Comparison of ENCODE assay signal across 23 cellular contexts in genomic region chr3:157112536-157112935, GRCh38.
"Had no signal": no experiment of that assay in that cellular context is flagged by ENCODE, and none has a peak within 500 bp of the region (broad histone marks: within the 10 kb centered on the region; RNA-seq: fewer than 3 reads in every experiment).

No MANE protein-coding gene starts in this region.

- DNase-seq: activated B cell treated with CpG ODN at 0.5 μM for 24 hours; activated CD4-positive, alpha-beta memory T cell treated with anti-CD3 and anti-CD28 coated beads for 36 hours; activated CD4-positive, alpha-beta T cell treated with anti-CD3 and anti-CD28 coated beads for 4 hours; activated naive CD4-positive, alpha-beta T cell; activated naive CD8-positive, alpha-beta T cell treated with anti-CD3 and anti-CD28 coated beads, Interleukin-2, amount 10 ng/mL, durations not matched to agents 7 days and 5 days; activated T-cell treated with anti-CD3 and anti-CD28 coated beads, Interleukin-2, amount 50 U/mL, for 1 hour; anterior cingulate cortex; effector memory CD8-positive, alpha-beta T cell; esophagus squamous epithelium; foreskin fibroblast; hypothalamus; islet precursor cell; naive thymus-derived CD4-positive, alpha-beta T cell; stimulated activated CD4-positive, alpha-beta T cell treated with anti-CD3 and anti-CD28 coated beads, Interleukin-2, amount 100 ng/mL, for 24 hours; T-cell; T-helper 9 cell; uterus had no signal

- H3K9me3 ChIP-seq: esophagus squamous epithelium, tibial nerve, uterus had no signal

- H3K9me3 Mint-ChIP-seq: activated B cell treated with CpG ODN at 0.5 μM for 24 hours; activated CD4-positive, alpha-beta memory T cell treated with anti-CD3 and anti-CD28 coated beads for 36 hours; activated naive CD8-positive, alpha-beta T cell treated with anti-CD3 and anti-CD28 coated beads, Interleukin-2, amount 10 ng/mL, durations not matched to agents 7 days and 5 days; activated T-helper 17 cell treated with anti-CD3 and anti-CD28 coated beads, Interleukin-2, amount 50 U/mL, for 72 hours; dendritic cell treated with granulocyte-macrophage colony-stimulating factor and Interleukin-4, amounts not matched to agents 40 ng/mL and 50 ng/mL, for 4 days; effector memory CD8-positive, alpha-beta T cell; memory B cell; naive thymus-derived CD4-positive, alpha-beta T cell; stimulated activated naive CD8-positive, alpha-beta T cell treated with anti-CD3 and anti-CD28 coated beads, Interleukin-15, Interleukin-2, amounts not matched to agents 100 ng/mL and 50 ng/mL, for 24 hours; T-cell had no signal

- H3K27me3 ChIP-seq: tibial nerve, uterus had no signal

- H3K36me3 Mint-ChIP-seq: activated CD4-positive, alpha-beta memory T cell treated with anti-CD3 and anti-CD28 coated beads for 36 hours; activated naive CD8-positive, alpha-beta T cell treated with anti-CD3 and anti-CD28 coated beads, Interleukin-2, amount 10 ng/mL, durations not matched to agents 7 days and 5 days; memory B cell; naive thymus-derived CD4-positive, alpha-beta T cell; T-cell had no signal

- H3K36me3 ChIP-seq: esophagus squamous epithelium, tibial nerve, uterus had no signal

- H3K27me3 Mint-ChIP-seq: activated B cell treated with CpG ODN at 0.5 μM for 24 hours; activated T-helper 17 cell treated with anti-CD3 and anti-CD28 coated beads, Interleukin-2, amount 50 U/mL, for 72 hours; effector memory CD8-positive, alpha-beta T cell; naive thymus-derived CD4-positive, alpha-beta T cell; T-cell had no signal

- ATAC-seq: activated T-helper 17 cell treated with anti-CD3 and anti-CD28 coated beads, Interleukin-2, amount 50 U/mL, for 72 hours; effector memory CD8-positive, alpha-beta T cell; naive thymus-derived CD4-positive, alpha-beta T cell; SK-N-SH treated with all-trans-retinoic acid at 6 μM for 48 hours; T-cell had no signal

- H3K27ac ChIP-seq: esophagus squamous epithelium, uterus had no signal

- H3K4me1 Mint-ChIP-seq: activated T-helper 17 cell treated with anti-CD3 and anti-CD28 coated beads, Interleukin-2, amount 50 U/mL, for 72 hours; memory B cell had no signal

- H3K27ac Mint-ChIP-seq: activated B cell treated with CpG ODN at 0.5 μM for 24 hours; activated CD4-positive, alpha-beta memory T cell treated with anti-CD3 and anti-CD28 coated beads for 36 hours; activated naive CD8-positive, alpha-beta T cell treated with anti-CD3 and anti-CD28 coated beads, Interleukin-2, amount 10 ng/mL, durations not matched to agents 7 days and 5 days; activated T-helper 17 cell treated with anti-CD3 and anti-CD28 coated beads, Interleukin-2, amount 50 U/mL, for 72 hours; dendritic cell treated with granulocyte-macrophage colony-stimulating factor and Interleukin-4, amounts not matched to agents 40 ng/mL and 50 ng/mL, for 4 days; effector memory CD8-positive, alpha-beta T cell; memory B cell; naive thymus-derived CD4-positive, alpha-beta T cell; stimulated activated naive CD8-positive, alpha-beta T cell treated with anti-CD3 and anti-CD28 coated beads, Interleukin-15, Interleukin-2, amounts not matched to agents 100 ng/mL and 50 ng/mL, for 24 hours; T-cell had no signal

- H3K4me3 ChIP-seq: esophagus squamous epithelium, tibial nerve, uterus had no signal

- H3K4me3 Mint-ChIP-seq: activated B cell treated with CpG ODN at 0.5 μM for 24 hours; activated CD4-positive, alpha-beta memory T cell treated with anti-CD3 and anti-CD28 coated beads for 36 hours; activated naive CD8-positive, alpha-beta T cell treated with anti-CD3 and anti-CD28 coated beads, Interleukin-2, amount 10 ng/mL, durations not matched to agents 7 days and 5 days; activated T-helper 17 cell treated with anti-CD3 and anti-CD28 coated beads, Interleukin-2, amount 50 U/mL, for 72 hours; dendritic cell treated with granulocyte-macrophage colony-stimulating factor and Interleukin-4, amounts not matched to agents 40 ng/mL and 50 ng/mL, for 4 days; effector memory CD8-positive, alpha-beta T cell; memory B cell; naive thymus-derived CD4-positive, alpha-beta T cell; stimulated activated naive CD8-positive, alpha-beta T cell treated with anti-CD3 and anti-CD28 coated beads, Interleukin-15, Interleukin-2, amounts not matched to agents 100 ng/mL and 50 ng/mL, for 24 hours; T-cell had no signal
